ENCODE assay signal across 1 cellular context in the genomic region with DNA sequence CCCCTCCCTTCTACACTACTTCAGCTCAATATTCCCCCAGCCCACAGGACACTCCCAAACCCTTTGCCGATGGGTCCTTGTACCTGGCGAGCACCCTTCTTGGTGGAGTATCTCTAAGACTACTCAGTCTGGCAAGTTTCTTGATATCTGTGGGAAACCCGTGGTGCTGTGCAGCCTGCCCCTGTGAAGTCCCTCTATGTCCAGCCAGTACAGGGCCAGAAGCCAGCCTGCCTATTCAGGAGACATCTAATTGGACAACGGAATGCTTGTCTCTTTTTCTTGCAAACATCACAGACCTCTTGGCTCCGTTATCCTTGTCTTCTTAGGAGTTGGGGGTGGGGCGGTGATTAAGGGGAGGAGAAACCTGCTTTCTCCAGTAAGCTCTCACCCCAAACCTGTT.
TF ChIP-seq lines count a peak whose summit lies in the region.

No MANE protein-coding gene starts in this region.

TF ChIP-seq in IMR-90, 13 proteins besides CTCF, POLR2A, EP300 and RAD21 (continued from another document):
- TF ChIP-seq, protein P1, sequence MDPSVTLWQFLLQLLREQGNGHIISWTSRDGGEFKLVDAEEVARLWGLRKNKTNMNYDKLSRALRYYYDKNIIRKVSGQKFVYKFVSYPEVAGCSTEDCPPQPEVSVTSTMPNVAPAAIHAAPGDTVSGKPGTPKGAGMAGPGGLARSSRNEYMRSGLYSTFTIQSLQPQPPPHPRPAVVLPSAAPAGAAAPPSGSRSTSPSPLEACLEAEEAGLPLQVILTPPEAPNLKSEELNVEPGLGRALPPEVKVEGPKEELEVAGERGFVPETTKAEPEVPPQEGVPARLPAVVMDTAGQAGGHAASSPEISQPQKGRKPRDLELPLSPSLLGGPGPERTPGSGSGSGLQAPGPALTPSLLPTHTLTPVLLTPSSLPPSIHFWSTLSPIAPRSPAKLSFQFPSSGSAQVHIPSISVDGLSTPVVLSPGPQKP (IDR thresholded peaks at IDR 0.05; ENCODE audit: borderline replicate concordance, low read depth, low read length): no peak
- TF ChIP-seq MAZ (IDR thresholded peaks at IDR 0.05; ENCODE audit: borderline replicate concordance, low read depth, low read length) (no peak), SMC3 (IDR thresholded peaks at IDR 0.05; ENCODE audit: low read depth, low read length) (no peak)
